In the genomic region with DNA sequence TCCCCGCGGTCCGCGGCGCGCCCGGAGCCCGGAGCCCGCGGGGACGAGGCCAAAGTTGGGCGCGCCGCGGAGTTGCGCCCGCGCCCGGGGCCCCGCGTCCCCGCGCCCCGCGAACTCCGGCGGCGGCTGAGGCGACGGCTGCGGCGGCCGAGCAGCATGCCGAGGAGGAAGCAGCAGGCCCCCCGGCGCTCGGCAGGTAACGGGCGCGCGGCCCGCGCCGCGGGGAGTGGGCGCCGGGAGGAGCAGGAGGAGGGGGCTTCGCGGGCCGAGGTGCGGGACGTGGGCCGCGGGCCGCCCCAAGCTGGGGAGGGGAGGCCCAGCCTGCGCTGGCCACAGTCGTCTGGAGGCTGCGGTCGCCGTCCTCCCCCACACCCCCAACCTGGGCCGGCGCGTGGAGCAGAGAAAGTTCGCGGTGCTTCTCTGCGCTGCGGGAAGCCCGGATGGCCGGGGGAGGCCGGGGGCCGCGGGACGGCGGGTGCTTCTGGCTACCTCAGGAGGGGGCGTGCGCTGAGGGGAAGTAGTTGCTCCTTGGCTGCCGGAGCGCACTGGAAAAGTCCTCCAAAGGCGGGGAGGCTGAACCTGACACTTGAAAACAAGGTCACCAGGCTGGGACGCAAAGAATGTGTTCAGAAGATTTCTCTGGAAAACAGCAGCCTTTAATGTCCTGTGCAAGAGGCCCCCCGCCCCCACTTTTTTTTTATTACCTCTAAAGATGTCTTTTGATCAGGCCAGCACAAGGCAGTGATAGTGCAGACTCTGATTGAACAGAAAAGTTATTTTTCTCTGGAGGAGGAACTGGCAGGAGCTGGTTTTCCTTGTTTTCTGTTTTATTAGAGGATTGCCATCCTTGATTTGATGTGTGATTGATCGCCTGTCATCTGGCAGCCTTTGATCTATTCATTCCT, we compare ENCODE assay signal across 1 cellular context.
TF ChIP-seq lines count a peak whose summit lies in the region.

No MANE protein-coding gene starts in this region.

TF ChIP-seq in IMR-90, 13 proteins besides CTCF, POLR2A, EP300 and RAD21:
- TF ChIP-seq MAZ (IDR thresholded peaks at IDR 0.05; ENCODE audit: borderline replicate concordance, low read depth, low read length) = no peak
- no peak for TF ChIP-seq MAFK (IDR thresholded peaks at IDR 0.05; ENCODE audit: low read depth, low read length)
- TF ChIP-seq NFE2L2 (IDR thresholded peaks at IDR 0.05; ENCODE audit: low read depth, low read length) = no peak
- no peak for TF ChIP-seq BHLHE40 (IDR thresholded peaks at IDR 0.05; ENCODE audit: low read depth, low read length)
- no peak for TF ChIP-seq MXI1 (IDR thresholded peaks at IDR 0.05; ENCODE audit: borderline replicate concordance, low read depth, low read length)
- TF ChIP-seq, protein P1, sequence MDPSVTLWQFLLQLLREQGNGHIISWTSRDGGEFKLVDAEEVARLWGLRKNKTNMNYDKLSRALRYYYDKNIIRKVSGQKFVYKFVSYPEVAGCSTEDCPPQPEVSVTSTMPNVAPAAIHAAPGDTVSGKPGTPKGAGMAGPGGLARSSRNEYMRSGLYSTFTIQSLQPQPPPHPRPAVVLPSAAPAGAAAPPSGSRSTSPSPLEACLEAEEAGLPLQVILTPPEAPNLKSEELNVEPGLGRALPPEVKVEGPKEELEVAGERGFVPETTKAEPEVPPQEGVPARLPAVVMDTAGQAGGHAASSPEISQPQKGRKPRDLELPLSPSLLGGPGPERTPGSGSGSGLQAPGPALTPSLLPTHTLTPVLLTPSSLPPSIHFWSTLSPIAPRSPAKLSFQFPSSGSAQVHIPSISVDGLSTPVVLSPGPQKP (IDR thresholded peaks at IDR 0.05; ENCODE audit: borderline replicate concordance, low read depth, low read length) = no peak
- no peak for TF ChIP-seq RCOR1 (IDR thresholded peaks at IDR 0.05; ENCODE audit: insufficient replicate concordance, low read length)
- TF ChIP-seq RFX5 (IDR thresholded peaks at IDR 0.05; ENCODE audit: low read depth, low read length) = no peak
- no peak for TF ChIP-seq CEBPB (IDR thresholded peaks at IDR 0.05; ENCODE audit: low read depth, low read length)
